In genomic region chr6:43629505-43630300, GRCh38 we compare ENCODE assay signal across 1 cellular context.
TF ChIP-seq lines count a peak whose summit lies in the region.

No MANE protein-coding gene starts in this region.

TF ChIP-seq in K562, 482 proteins besides CTCF, POLR2A, EP300 and RAD21 (continued from another document and continues in another):
- no peak for TF ChIP-seq ZNF280B (CRISPR knock-in tag; IDR thresholded peaks at IDR 0.05)
- peak; percentile 59 for TF ChIP-seq NFIX (CRISPR knock-in tag; IDR thresholded peaks at IDR 0.05; ENCODE audit: low read depth)
- no peak; the same call in none of the 2 replicates for TF ChIP-seq ZBTB1 (CRISPR knock-in tag; IDR thresholded peaks at IDR 0.05; ENCODE audit: borderline replicate concordance, low read depth)
- peak; percentile 80 for TF ChIP-seq ZBTB7A (IDR thresholded peaks at IDR 0.05; ENCODE audit: borderline replicate concordance, control insufficient read depth, low read depth, low read length)
- TF ChIP-seq ZNF212 (CRISPR knock-in tag; IDR thresholded peaks at IDR 0.05): peak; percentile 68; the same call in 1 of the 2 replicates
- TF ChIP-seq EP400 (IDR thresholded peaks at IDR 0.05): no peak
- peak; percentile 31 for TF ChIP-seq ATF4 (CRISPR knock-in tag; IDR thresholded peaks at IDR 0.05)
- TF ChIP-seq HMGN3 (IDR thresholded peaks at IDR 0.05; ENCODE audit: borderline replicate concordance, extremely low read depth, insufficient read length, low read depth, low read length): peak; percentile 51
- no peak for TF ChIP-seq ZNF449 (CRISPR knock-in tag; IDR thresholded peaks at IDR 0.05)
- no peak; the same call in none of the 2 replicates for TF ChIP-seq FOSL1 (tag; conservative IDR thresholded peaks at IDR 0.05)
- no peak for TF ChIP-seq TSHZ1 (CRISPR knock-in tag; IDR thresholded peaks at IDR 0.05)
- TF ChIP-seq MBD1 (CRISPR knock-in tag; IDR thresholded peaks at IDR 0.05): no peak
- TF ChIP-seq SIN3B (IDR thresholded peaks at IDR 0.05; ENCODE audit: low read depth): no peak
- TF ChIP-seq MAFK (IDR thresholded peaks at IDR 0.05; ENCODE audit: low read length): no peak
- no peak; the same call in 1 of the 2 replicates for TF ChIP-seq STAT5A (IDR thresholded peaks at IDR 0.05; ENCODE audit: borderline replicate concordance, low read length)
- TF ChIP-seq ZBTB9 (CRISPR knock-in tag; IDR thresholded peaks at IDR 0.05): no peak
- no peak for TF ChIP-seq ZNF512 (tag; IDR thresholded peaks at IDR 0.05)
- 0 out of 2 replicates have a peak, but pooled peaks have one; percentile 1 for TF ChIP-seq ELF4 (CRISPR knock-in tag; IDR thresholded peaks at IDR 0.05)
- TF ChIP-seq THAP7 (CRISPR knock-in tag; IDR thresholded peaks at IDR 0.05): peak; percentile 90; the same call in 1 of the 2 replicates
- no peak for TF ChIP-seq POLR3A (IDR thresholded peaks at IDR 0.05; ENCODE audit: borderline replicate concordance, extremely low read depth, insufficient read depth, insufficient read length)
- no peak for TF ChIP-seq ASH1L (IDR thresholded peaks at IDR 0.05; ENCODE audit: borderline replicate concordance, low read depth, partially characterized antibody)
- no peak for TF ChIP-seq ZNF778 (CRISPR knock-in tag; IDR thresholded peaks at IDR 0.05)
- peak; percentile 82 for TF ChIP-seq DPF2 (IDR thresholded peaks at IDR 0.05)
- no peak for TF ChIP-seq RUNX1 (IDR thresholded peaks at IDR 0.05; ENCODE audit: low read depth)
- TF ChIP-seq RBM34 (IDR thresholded peaks at IDR 0.05; ENCODE audit: borderline replicate concordance, insufficient read depth, low read length): no peak
- no peak for TF ChIP-seq ZNF740 (CRISPR knock-in tag; IDR thresholded peaks at IDR 0.05)
- TF ChIP-seq ZNF740 (tag; IDR thresholded peaks at IDR 0.05): no peak; a peak in 1 of 4 replicates
- peak; percentile 50 for TF ChIP-seq GTF3C2 (IDR thresholded peaks at IDR 0.05; ENCODE audit: borderline replicate concordance, extremely low read depth, insufficient read length)
- TF ChIP-seq MCM7 (IDR thresholded peaks at IDR 0.05): no peak
- peak; percentile 31; the same call in 1 of the 2 replicates for TF ChIP-seq ZFP91 (CRISPR knock-in tag; IDR thresholded peaks at IDR 0.05)
- peak; percentile 73; the same call in 1 of the 2 replicates for TF ChIP-seq MECOM (CRISPR knock-in tag; IDR thresholded peaks at IDR 0.05)
- TF ChIP-seq REST (CRISPR knock-in tag; IDR thresholded peaks at IDR 0.05; ENCODE audit: low read depth): peak; percentile 85
